Comparison of ENCODE assay signal across 19 cellular contexts in genomic region chr3:126108689-126109075, GRCh38.
"Had no signal": no experiment of that assay in that cellular context is flagged by ENCODE, and none has a peak within 500 bp of the region (broad histone marks: within the 10 kb centered on the region; RNA-seq: fewer than 3 reads in every experiment).

No MANE protein-coding gene starts in this region.

- H3K4me2 ChIP-seq: SK-N-SH had no signal

- H3K79me2 ChIP-seq: parathyroid adenoma had no signal

- H3K27ac Mint-ChIP-seq: activated CD8-positive, alpha-beta T cell treated with anti-CD3 and anti-CD28 coated beads for 36 hours; activated naive CD8-positive, alpha-beta T cell treated with anti-CD3 and anti-CD28 coated beads for 36 hours had no signal

- H3K27ac ChIP-seq: colonic mucosa, epithelial cell of prostate, heart right ventricle, lower lobe of right lung, neutrophil, parathyroid adenoma, thoracic aorta, upper lobe of left lung had no signal

- H3K27me3 Mint-ChIP-seq: activated CD8-positive, alpha-beta T cell treated with anti-CD3 and anti-CD28 coated beads for 36 hours; activated naive CD8-positive, alpha-beta T cell treated with anti-CD3 and anti-CD28 coated beads for 36 hours had no signal

- H3K9ac ChIP-seq: parathyroid adenoma, SK-N-SH had no signal

- H3K27me3 ChIP-seq: colonic mucosa, heart right ventricle, neutrophil, upper lobe of left lung had no signal

- H3K4me3 Mint-ChIP-seq: activated CD8-positive, alpha-beta T cell treated with anti-CD3 and anti-CD28 coated beads for 36 hours; activated naive CD8-positive, alpha-beta T cell treated with anti-CD3 and anti-CD28 coated beads for 36 hours; naive B cell had no signal

- H3K4me1 ChIP-seq: colonic mucosa, lower lobe of right lung, parathyroid adenoma, upper lobe of left lung had no signal

- H3K4me3 ChIP-seq: colonic mucosa, heart right ventricle, lower lobe of right lung, thoracic aorta, upper lobe of left lung had no signal

- ATAC-seq: activated CD8-positive, alpha-beta T cell treated with anti-CD3 and anti-CD28 coated beads for 36 hours; heart right ventricle; left lobe of liver; lower lobe of right lung had no signal

- H3K36me3 Mint-ChIP-seq: activated naive CD8-positive, alpha-beta T cell treated with anti-CD3 and anti-CD28 coated beads for 36 hours; naive B cell had no signal

- H3K9me3 Mint-ChIP-seq: activated CD8-positive, alpha-beta T cell treated with anti-CD3 and anti-CD28 coated beads for 36 hours; activated naive CD8-positive, alpha-beta T cell treated with anti-CD3 and anti-CD28 coated beads for 36 hours; naive B cell had no signal

- DNase-seq: activated CD4-positive, alpha-beta T cell treated with anti-CD3 and anti-CD28 coated beads for 48 hours; activated CD8-positive, alpha-beta T cell treated with anti-CD3 and anti-CD28 coated beads for 36 hours; activated naive CD4-positive, alpha-beta T cell treated with Interleukin-2 at 50 U/mL for 16 hours; activated naive CD8-positive, alpha-beta T cell treated with anti-CD3 and anti-CD28 coated beads for 36 hours; heart right ventricle; lower lobe of right lung; mesendoderm; naive B cell; SK-N-SH; stimulated activated CD4-positive, alpha-beta T cell treated with anti-CD3 and anti-CD28 coated beads, Interleukin-2, amount 100 ng/mL, for 48 hours; stimulated activated CD8-positive, alpha-beta memory T cell treated with anti-CD3 and anti-CD28 coated beads, Interleukin-4, amount 100 ng/mL, for 48 hours; stimulated activated naive CD4-positive, alpha-beta T cell; upper lobe of left lung had no signal

- H3K9me3 ChIP-seq: colonic mucosa, heart right ventricle, lower lobe of right lung, neutrophil, SK-N-SH, thoracic aorta, upper lobe of left lung had no signal

- H3K36me3 ChIP-seq: colonic mucosa, lower lobe of right lung, neutrophil, upper lobe of left lung had no signal

- H3K4me1 Mint-ChIP-seq: activated naive CD8-positive, alpha-beta T cell treated with anti-CD3 and anti-CD28 coated beads for 36 hours had no signal

- H2AFZ ChIP-seq: parathyroid adenoma had no signal
